Comparison of ENCODE assay signal across 17 cellular contexts in genomic region chr2:178650554-178650953, GRCh38.
A peak's percentile ranks its signal among the peaks of the same experiment; 100 is the strongest.
DNase-seq lines count a peak whose midpoint lies in the region; ATAC-seq, FAIRE-seq and TF ChIP-seq lines count a peak whose summit lies in the region.
"Had no signal": no experiment of that assay in that cellular context is flagged by ENCODE, and none has a peak within 500 bp of the region (broad histone marks: within the 10 kb centered on the region; RNA-seq: fewer than 3 reads in every experiment).

No MANE protein-coding gene starts in this region.

- intact Hi-C loops in cardiac septum (cut with DNase I) = no loop called here

- peaks cover 75% of the 10 kb centered on the region for H3K36me3 ChIP-seq in cardiac muscle cell
- no peaks in the 10 kb centered on the region for H3K36me3 ChIP-seq in bronchial epithelial cell (ENCODE audit: control insufficient read depth, insufficient read depth, low read length)
- H3K36me3 ChIP-seq in skeletal muscle tissue (ENCODE audit: control insufficient read depth in 3 of 3, insufficient read depth in 3 of 3, low read length in 3 of 3) = peaks cover 55 to 70% (median 62%) of the 10 kb centered on the region in 3 donors
- H3K36me3 ChIP-seq: BLaER1 treated with 17β-estradiol and CSF1 and Interleukin-3, amounts not matched to agents 10 nM and 100 nM had no signal

- no peak for FAIRE-seq in bronchial epithelial cell (lab: Jason Lieb, UNC)
- FAIRE-seq in D721Med (lab: Jason Lieb, UNC) = no peak
- FAIRE-seq: GM12878, GM18507 had no signal

- H3K9me3 ChIP-seq in cardiac muscle cell (ENCODE audit: low read depth) (no peaks in the 10 kb centered on the region), skeletal muscle tissue (ENCODE audit: control insufficient read depth in 3 of 3, low read length in 3 of 3) (no peaks in the 10 kb centered on the region)
- H3K9me3 ChIP-seq: BLaER1 treated with 17β-estradiol and CSF1 and Interleukin-3, amounts not matched to agents 10 nM and 100 nM had no signal

- H3K27ac ChIP-seq in cardiac muscle cell = peak overlapping the region; percentile 87
- H3K27ac ChIP-seq in skeletal muscle tissue (ENCODE audit: low read depth, low read length) = peak overlapping the region; percentile 54
- H3K27ac ChIP-seq: BLaER1 treated with 17β-estradiol and CSF1 and Interleukin-3, amounts not matched to agents 10 nM and 100 nM had no signal

- DNase-seq in cardiac muscle cell (ENCODE audit: low read depth in 1 of 2, low spot score in 1 of 2) (no peak), cardiac septum (ENCODE audit: low spot score) (no peak), bronchial epithelial cell (ENCODE audit: low read depth) (peak; percentile 7), myocyte (ENCODE audit: low read depth) (peak; percentile 22), D721Med (ENCODE audit: insufficient read length, low spot score) (no peak)
- DNase-seq: ACHN; Calu3; CD4-positive, alpha-beta T cell; DMS79; GOT3; H9 had no signal

- H3K4me3 ChIP-seq in cardiac muscle cell (no peak overlapping the region), bronchial epithelial cell (ENCODE audit: low read depth, low read length) (no peak overlapping the region), skeletal muscle tissue (ENCODE audit: low read length in 3 of 3) (no peak overlapping the region)
- H3K4me3 ChIP-seq: BLaER1 treated with 17β-estradiol and CSF1 and Interleukin-3, amounts not matched to agents 10 nM and 100 nM; GM12878 had no signal

- H3K27me3 ChIP-seq in cardiac muscle cell (no peaks in the 10 kb centered on the region), bronchial epithelial cell (ENCODE audit: control insufficient read depth, insufficient read depth, low read length) (no peaks in the 10 kb centered on the region), skeletal muscle tissue (ENCODE audit: control insufficient read depth in 3 of 3, insufficient read depth in 3 of 3, low read length in 3 of 3) (no peaks in the 10 kb centered on the region)
- H3K27me3 ChIP-seq: BLaER1 treated with 17β-estradiol and CSF1 and Interleukin-3, amounts not matched to agents 10 nM and 100 nM had no signal

- H3K4me1 ChIP-seq in cardiac muscle cell (ENCODE audit: low read depth) (peaks cover 7% of the 10 kb centered on the region), skeletal muscle tissue (ENCODE audit: control insufficient read depth in 3 of 3, insufficient read depth in 3 of 3, low read length in 3 of 3) (peaks cover 8 to 15% (median 8%) of the 10 kb centered on the region in 3 donors)
- H3K4me1 ChIP-seq: BLaER1 treated with 17β-estradiol and CSF1 and Interleukin-3, amounts not matched to agents 10 nM and 100 nM had no signal

- no peak for ATAC-seq in HG03432 (IDR thresholded peaks at IDR 0.05; ENCODE audit: unreplicated experiment)
- no peak for ATAC-seq in GM18868 (IDR thresholded peaks at IDR 0.05; ENCODE audit: unreplicated experiment)
- ATAC-seq: GM12878 had no signal

- no peak overlapping the region for H3K9ac ChIP-seq in skeletal muscle tissue (ENCODE audit: low read depth in 1 of 3, low read length in 3 of 3)
- H3K9ac ChIP-seq: BLaER1 treated with 17β-estradiol and CSF1 and Interleukin-3, amounts not matched to agents 10 nM and 100 nM had no signal

- no peak for TF ChIP-seq CTCF in cardiac muscle cell (IDR thresholded peaks at IDR 0.05; ENCODE audit: low read depth, low read length)
- TF ChIP-seq CTCF in bronchial epithelial cell (IDR thresholded peaks at IDR 0.05; ENCODE audit: insufficient read depth, low read length, severe bottlenecking) = no peak
- TF ChIP-seq CTCF in D721Med (IDR thresholded peaks at IDR 0.05; ENCODE audit: insufficient read depth, missing control alignments) = no peak

Comparison
In these comparisons a context has a peak if more than half of its experiments do, and no peak if none do; other contexts are left out.
1. DNase-seq: peak in bronchial epithelial cell (single experiment) and myocyte (single experiment); none in cardiac muscle cell (0 of 2), cardiac septum (single experiment) and D721Med (single experiment).